Comparison of ENCODE assay signal across 8 cellular contexts in the genomic region with DNA sequence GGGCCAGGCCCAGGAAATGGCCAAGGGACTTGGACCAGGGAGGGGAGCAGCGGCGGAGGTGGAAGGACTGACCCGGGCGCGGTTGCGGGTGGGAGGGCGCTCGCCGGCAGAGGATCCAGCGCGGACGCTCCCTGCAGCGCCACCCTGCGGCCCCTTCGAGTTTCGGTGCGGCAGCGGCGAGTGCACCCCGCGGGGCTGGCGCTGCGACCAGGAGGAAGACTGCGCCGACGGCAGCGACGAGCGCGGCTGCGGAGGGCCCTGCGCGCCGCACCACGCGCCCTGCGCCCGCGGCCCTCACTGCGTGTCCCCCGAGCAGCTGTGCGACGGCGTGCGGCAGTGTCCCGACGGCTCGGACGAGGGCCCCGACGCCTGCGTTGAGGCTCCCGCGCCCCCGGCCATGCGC. TPM values are rescaled to one million over a fixed set of nuclear protein-coding genes. Genes with fewer than 3 reads are reported as not detected.
A peak's percentile ranks its signal among the peaks of the same experiment; 100 is the strongest.
DNase-seq lines count a peak whose midpoint lies in the region; ATAC-seq and TF ChIP-seq lines count a peak whose summit lies in the region.

No MANE protein-coding gene starts in this region.

- H3K9me2 ChIP-seq in MM.1S (replicated peaks; ENCODE audit: insufficient read depth, low read length) = no peaks in the 10 kb centered on the region

- no peak overlapping the region for H3K4me2 ChIP-seq in MM.1S (ENCODE audit: low read depth, low read length)

- H3K4me3 Mint-ChIP-seq in naive B cell = peak overlapping the region in 1 of 8 donors; percentile 61

- H3K36me3 Mint-ChIP-seq in naive B cell = no peaks in the 10 kb centered on the region

- no peaks in the 10 kb centered on the region for H3K36me3 ChIP-seq in MM.1S (replicated peaks; ENCODE audit: insufficient read depth, low read length)

- H3F3A ChIP-seq in MM.1S (ENCODE audit: insufficient read depth, low read length) = no peaks in the 10 kb centered on the region

- H3K27ac ChIP-seq in MM.1S (ENCODE audit: low read length) = no peak overlapping the region

- no peaks in the 10 kb centered on the region for H3K9me3 ChIP-seq in MM.1S (replicated peaks; ENCODE audit: insufficient read depth, low read length)

- peaks cover 5 to 10% (median 8%) of the 10 kb centered on the region in 3 donors for H3K4me1 Mint-ChIP-seq in naive B cell

- no peak for TF ChIP-seq CTCF in MM.1S (IDR thresholded peaks at IDR 0.05; ENCODE audit: low read length)

- H3K27me3 Mint-ChIP-seq in naive B cell = peaks cover 11 to 77% (median 38%) of the 10 kb centered on the region in 3 donors

- no peak overlapping the region for H2AFZ ChIP-seq in MM.1S (ENCODE audit: low read length)

- ATAC-seq in naive B cell (ENCODE audit: low read depth in 2 of 2) (peak; percentile 29 to 35), GM21515 (IDR thresholded peaks at IDR 0.05; ENCODE audit: unreplicated experiment) (no peak)

- no peaks in the 10 kb centered on the region for H3K79me2 ChIP-seq in MM.1S (ENCODE audit: low read length)

- no peaks in the 10 kb centered on the region for H3K9me3 Mint-ChIP-seq in naive B cell

- H3K4me3 ChIP-seq in MM.1S (ENCODE audit: low read length) = no peak overlapping the region

- no peaks in the 10 kb centered on the region for H3K4me1 ChIP-seq in MM.1S (ENCODE audit: low read length)

- H3K9ac ChIP-seq in MM.1S (ENCODE audit: low read length) = no peak overlapping the region

- DNase-seq in D341Med (ENCODE audit: low spot score) (peak; percentile 84), RPMI8226 (peak; percentile 69), dermis blood vessel endothelial cell (peak; percentile 58), naive B cell (no peak), putamen (ENCODE audit: low spot score) (no peak), H4 (ENCODE audit: low spot score) (no peak), MM.1S (no peak)

- no peak overlapping the region for H3K27ac Mint-ChIP-seq in naive B cell

- no peaks in the 10 kb centered on the region for H4K20me1 ChIP-seq in MM.1S (ENCODE audit: insufficient read depth, low read length)

- peaks cover 94% of the 10 kb centered on the region for H3K27me3 ChIP-seq in MM.1S (replicated peaks; ENCODE audit: insufficient read depth, low read length)

RNA-seq across cellular contexts. Expression of gene ZNF467, which starts 16.8 kb away (rescaled TPM):
- total RNA-seq in dermis blood vessel endothelial cell = 4.8 and 12.7 TPM in 2 replicates
- 1 to 10 TPM in 1 of 6 donors, under 1 TPM in 3, not detected in 2; 0.15 to 1.2 (median 0.46) TPM for polyA plus RNA-seq in naive B cell (ENCODE audit: low read depth in 6 of 6)
- 1.1 and 3.0 TPM in 2 replicates for total RNA-seq in H4 (2014; rRNA removed; shearing (Covaris generic))

RNA-seq across cellular contexts. Expression of gene ZNF862, which starts 48.0 kb away (rescaled TPM):
- 10.0 and 12.1 TPM in 2 replicates for total RNA-seq in dermis blood vessel endothelial cell
- polyA plus RNA-seq in naive B cell (ENCODE audit: low read depth in 6 of 6) = 1 to 10 TPM; 2.7 to 8.6 (median 4.6) TPM
- 2.1 and 16.0 TPM in 2 replicates for total RNA-seq in H4 (2014; rRNA removed; shearing (Covaris generic))

Comparison
In these comparisons a context has a peak if more than half of its experiments do, and no peak if none do; other contexts are left out.
1. DNase-seq: peak in D341Med (single experiment), RPMI8226 (single experiment) and dermis blood vessel endothelial cell (single experiment); none in naive B cell (single experiment), putamen (single experiment), H4 (single experiment) and MM.1S (single experiment).